ENCODE assay signal across 10 cellular contexts in genomic region chr22:38267086-38267485, GRCh38. TPM values are rescaled to one million over a fixed set of nuclear protein-coding genes. Genes with fewer than 3 reads are reported as not detected.
DNase-seq lines count a peak whose midpoint lies in the region; ATAC-seq, FAIRE-seq and TF ChIP-seq lines count a peak whose summit lies in the region.
"Had no signal": no experiment of that assay in that cellular context is flagged by ENCODE, and none has a peak within 500 bp of the region (broad histone marks: within the 10 kb centered on the region; RNA-seq: fewer than 3 reads in every experiment).

No MANE protein-coding gene starts in this region.

- TF ChIP-seq POLR2A in gastrocnemius medialis (IDR thresholded peaks at IDR 0.05), result peak; percentile 27 to 61

- no peaks in the 10 kb centered on the region for H3K36me3 ChIP-seq in gastrocnemius medialis
- H3K36me3 ChIP-seq: ovary had no signal

- in situ Hi-C loops in gastrocnemius medialis (cut with MboI; ENCODE audit: low sequenced_read_pairs in 4 of 4), result loop anchor here in 2 of 4 donors (10.0 to 25.0 kb wide), 2 partner anchors 88 to 95 kb away; no protein-coding TSS in a partner anchor

- H3K27me3 ChIP-seq in gastrocnemius medialis, result no peaks in the 10 kb centered on the region
- H3K27me3 ChIP-seq: ovary had no signal

- no peaks in the 10 kb centered on the region for H3K9me3 Mint-ChIP-seq in effector memory CD8-positive, alpha-beta T cell

- peak; percentile 97 for ATAC-seq in effector memory CD8-positive, alpha-beta T cell (replicated peaks)
- peak; percentile 51 to 73 for ATAC-seq in gastrocnemius medialis

- H3K4me1 Mint-ChIP-seq in effector memory CD8-positive, alpha-beta T cell (ENCODE audit: low read depth in 2 of 2), result peaks cover 44 to 52% of the 10 kb centered on the region in 2 donors

- intact Hi-C loops in gastrocnemius medialis (cut with DNase I; ENCODE audit: low total_unique reads), result no loop called here

- FAIRE-seq in GM19239 (lab: Jason Lieb, UNC), result no peak
- FAIRE-seq: G401.6 had no signal

- no peaks in the 10 kb centered on the region for H3K9me3 ChIP-seq in gastrocnemius medialis
- H3K9me3 ChIP-seq: ovary had no signal

- H3K36me3 Mint-ChIP-seq in effector memory CD8-positive, alpha-beta T cell (ENCODE audit: insufficient read depth), result peaks cover 13% of the 10 kb centered on the region

- peak overlapping the region in 1 of 4 donors; percentile 12 for H3K4me3 ChIP-seq in gastrocnemius medialis
- H3K4me3 ChIP-seq: ovary had no signal

- peak overlapping the region; percentile 47 to 56 for H3K4me3 Mint-ChIP-seq in effector memory CD8-positive, alpha-beta T cell

- no peak for TF ChIP-seq CTCF in gastrocnemius medialis (IDR thresholded peaks at IDR 0.05 in 4 of 5, conservative IDR thresholded peaks at IDR 0.05 in 1 of 5)

- H3K4me1 ChIP-seq in gastrocnemius medialis, result peaks cover 66 to 79% of the 10 kb centered on the region in 2 donors

- H3K27me3 Mint-ChIP-seq in effector memory CD8-positive, alpha-beta T cell, result no peaks in the 10 kb centered on the region

- H3K27ac Mint-ChIP-seq in effector memory CD8-positive, alpha-beta T cell, result peak overlapping the region; percentile 83 to 97

- peak; percentile 48 for DNase-seq in GM03348 (ENCODE audit: low spot score)
- peak; percentile 24 to 27 for DNase-seq in activated CD4-positive, alpha-beta T cell treated with anti-CD3 and anti-CD28 coated beads, Interleukin-2, amount 50 U/mL, for 4 hours
- DNase-seq in effector memory CD8-positive, alpha-beta T cell, result peak; percentile 50 to 59 (median 58)
- DNase-seq in gastrocnemius medialis, result no peak
- DNase-seq in GM19239 (ENCODE audit: insufficient read length, low spot score), result no peak
- no peak for DNase-seq in NCI-H128 (lab: John Stamatoyannopoulos, UW; ENCODE audit: unreplicated experiment)
- no peak for DNase-seq in NOMO-1 (lab: John Stamatoyannopoulos, UW; ENCODE audit: unreplicated experiment in 2 of 2)
- DNase-seq in NCI-H1436 (lab: John Stamatoyannopoulos, UW), result no peak

- H3K27ac ChIP-seq in gastrocnemius medialis, result peak overlapping the region; percentile 44 to 96 (median 94)

RNA-seq across cellular contexts. Expression of gene TMEM184B, which starts 5.7 kb away (rescaled TPM):
- 10 to 100 TPM; 25.4 to 40.7 (median 31.2) TPM for total RNA-seq in gastrocnemius medialis

RNA-seq across cellular contexts. Expression of gene CSNK1E, which starts 50.1 kb away (rescaled TPM):
- total RNA-seq in gastrocnemius medialis, result 10 to 100 TPM; 29.8 to 66.3 (median 40.3) TPM

Comparison
In these comparisons a context has a peak if more than half of its experiments do, and no peak if none do; other contexts are left out.
1. DNase-seq: peak in GM03348 (single experiment), activated CD4-positive, alpha-beta T cell treated with anti-CD3 and anti-CD28 coated beads, Interleukin-2, amount 50 U/mL, for 4 hours (2 of 2) and effector memory CD8-positive, alpha-beta T cell (3 of 3); none in gastrocnemius medialis (0 of 2), GM19239 (single experiment), NCI-H128 (single experiment), NOMO-1 (0 of 2) and NCI-H1436 (single experiment).